Comparison of ENCODE assay signal across 12 cellular contexts in genomic region chr18:55419132-55419938, GRCh38.
DNase-seq lines count a peak whose midpoint lies in the region; ATAC-seq, FAIRE-seq and TF ChIP-seq lines count a peak whose summit lies in the region.
"Had no signal": no experiment of that assay in that cellular context is flagged by ENCODE, and none has a peak within 500 bp of the region (broad histone marks: within the 10 kb centered on the region; RNA-seq: fewer than 3 reads in every experiment).

No MANE protein-coding gene starts in this region.

- H3K9ac ChIP-seq in OCI-LY3 (ENCODE audit: low read length) (no peak overlapping the region), skeletal muscle satellite cell (ENCODE audit: low read depth, low read length) (peak overlapping the region; percentile 66)

- H3K4me3 Mint-ChIP-seq in osteocyte (ENCODE audit: unreplicated experiment): no peak overlapping the region
- H3K4me3 Mint-ChIP-seq in activated T-helper 17 cell treated with anti-CD3 and anti-CD28 coated beads, Interleukin-2, amount 50 U/mL, for 72 hours: no peak overlapping the region

- DNase-seq in GM12891 (ENCODE audit: insufficient read length, low spot score) (no peak), fibroblast of villous mesenchyme (ENCODE audit: low read depth) (peak; percentile 71), osteocyte (ENCODE audit: extremely low spot score, unreplicated experiment) (no peak)
- DNase-seq: activated CD4-positive, alpha-beta T cell treated with anti-CD3 and anti-CD28 coated beads, Interleukin-2, amount 50 U/mL, for 48 hours; Caco-2; NCI-H1105 treated with DMSO at 0.1 percent for 48 hours; pancreas had no signal

- peak overlapping the region; percentile 91 for H3K4me2 ChIP-seq in OCI-LY3 (ENCODE audit: low read length)
- H3K4me2 ChIP-seq in skeletal muscle satellite cell (ENCODE audit: low read length): peak overlapping the region; percentile 87

- no peak overlapping the region for H3K27ac Mint-ChIP-seq in osteocyte (ENCODE audit: unreplicated experiment)
- H3K27ac Mint-ChIP-seq in activated T-helper 17 cell treated with anti-CD3 and anti-CD28 coated beads, Interleukin-2, amount 50 U/mL, for 72 hours: no peak overlapping the region

- H3K9me3 ChIP-seq in OCI-LY3 (ENCODE audit: insufficient read depth, low read length) (no peaks in the 10 kb centered on the region), skeletal muscle satellite cell (replicated peaks; ENCODE audit: low read length) (no peaks in the 10 kb centered on the region)
- H3K9me3 ChIP-seq: Caco-2, pancreas had no signal

- H3K36me3 ChIP-seq in OCI-LY3 (replicated peaks; ENCODE audit: low read depth, low read length): peaks cover 5% of the 10 kb centered on the region
- H3K36me3 ChIP-seq in skeletal muscle satellite cell (ENCODE audit: insufficient read depth, low read length): no peaks in the 10 kb centered on the region
- H3K36me3 ChIP-seq: pancreas had no signal

- H2AFZ ChIP-seq in OCI-LY3 (ENCODE audit: low read depth, low read length): no peak overlapping the region

- no peak for ATAC-seq in activated T-helper 17 cell treated with anti-CD3 and anti-CD28 coated beads, Interleukin-2, amount 50 U/mL, for 72 hours (replicated peaks)
- ATAC-seq in GM18861 (IDR thresholded peaks at IDR 0.05; ENCODE audit: unreplicated experiment) (no peak), GM18511 (IDR thresholded peaks at IDR 0.05; ENCODE audit: unreplicated experiment) (no peak)

- H3K27me3 ChIP-seq in OCI-LY3 (ENCODE audit: low read depth, low read length): no peaks in the 10 kb centered on the region
- no peaks in the 10 kb centered on the region for H3K27me3 ChIP-seq in skeletal muscle satellite cell (ENCODE audit: control insufficient read depth, insufficient read depth, low read length)
- H3K27me3 ChIP-seq: pancreas had no signal

- H3K4me1 Mint-ChIP-seq in osteocyte (ENCODE audit: unreplicated experiment): peaks cover 33% of the 10 kb centered on the region
- H3K4me1 Mint-ChIP-seq in activated T-helper 17 cell treated with anti-CD3 and anti-CD28 coated beads, Interleukin-2, amount 50 U/mL, for 72 hours: no peaks in the 10 kb centered on the region

- H3K4me1 ChIP-seq in OCI-LY3 (ENCODE audit: low read length) (peaks cover 99% of the 10 kb centered on the region), skeletal muscle satellite cell (ENCODE audit: control insufficient read depth, insufficient read depth, low read length) (peaks cover 24% of the 10 kb centered on the region)
- H3K4me1 ChIP-seq: Caco-2 had no signal

- H3K27me3 Mint-ChIP-seq in osteocyte (ENCODE audit: unreplicated experiment): no peaks in the 10 kb centered on the region
- H3K27me3 Mint-ChIP-seq in activated T-helper 17 cell treated with anti-CD3 and anti-CD28 coated beads, Interleukin-2, amount 50 U/mL, for 72 hours: peaks cover 11% of the 10 kb centered on the region

- no peak for TF ChIP-seq POLR2A in GM12891 (IDR thresholded peaks at IDR 0.05; ENCODE audit: low read depth, low read length)

- FAIRE-seq in GM12891 (lab: Jason Lieb, UNC): peak; percentile 48

- TF ChIP-seq CTCF in OCI-LY3 (IDR thresholded peaks at IDR 0.05; ENCODE audit: low read depth, low read length) (no peak), fibroblast of villous mesenchyme (IDR thresholded peaks at IDR 0.05; ENCODE audit: insufficient read depth, low read depth, low read length) (no peak), osteocyte (IDR thresholded peaks at IDR 0.05) (no peak)

- peaks cover 2% of the 10 kb centered on the region for H3K36me3 Mint-ChIP-seq in osteocyte (ENCODE audit: unreplicated experiment)
- no peaks in the 10 kb centered on the region for H3K36me3 Mint-ChIP-seq in activated T-helper 17 cell treated with anti-CD3 and anti-CD28 coated beads, Interleukin-2, amount 50 U/mL, for 72 hours (ENCODE audit: low read depth)

- peaks cover 100% of the 10 kb centered on the region for H3K79me2 ChIP-seq in OCI-LY3 (ENCODE audit: low read length)

- peaks cover 98% of the 10 kb centered on the region for H4K20me1 ChIP-seq in OCI-LY3 (ENCODE audit: insufficient read depth, low read length)

- H3K27ac ChIP-seq in OCI-LY3 (ENCODE audit: low read length): peak overlapping the region; percentile 71

- H3K4me3 ChIP-seq in OCI-LY3 (ENCODE audit: low read length): peak overlapping the region; percentile 73
- peak overlapping the region; percentile 52 for H3K4me3 ChIP-seq in fibroblast of villous mesenchyme (ENCODE audit: low read depth, low read length)
- H3K4me3 ChIP-seq in skeletal muscle satellite cell (ENCODE audit: low read length): peak overlapping the region; percentile 70

- no peaks in the 10 kb centered on the region for H3K9me3 Mint-ChIP-seq in osteocyte (ENCODE audit: unreplicated experiment)
- H3K9me3 Mint-ChIP-seq in activated T-helper 17 cell treated with anti-CD3 and anti-CD28 coated beads, Interleukin-2, amount 50 U/mL, for 72 hours: no peaks in the 10 kb centered on the region

TF ChIP-seq in GM12891, 5 proteins besides CTCF, POLR2A, EP300 and RAD21:
- no peak for TF ChIP-seq SPI1 (IDR thresholded peaks at IDR 0.05; ENCODE audit: low read depth, low read length)
- TF ChIP-seq POU2F2 (IDR thresholded peaks at IDR 0.05; ENCODE audit: low read depth, low read length): no peak
- TF ChIP-seq POLR2AphosphoS5 (IDR thresholded peaks at IDR 0.05; ENCODE audit: low read depth, low read length): no peak
- no peak for TF ChIP-seq PAX5 (IDR thresholded peaks at IDR 0.05; ENCODE audit: insufficient read depth, low read length, severe bottlenecking)
- TF ChIP-seq TAF1 (IDR thresholded peaks at IDR 0.05; ENCODE audit: low read depth, low read length): no peak
